8 cellular contexts compared by ENCODE assay signal in the genomic region with DNA sequence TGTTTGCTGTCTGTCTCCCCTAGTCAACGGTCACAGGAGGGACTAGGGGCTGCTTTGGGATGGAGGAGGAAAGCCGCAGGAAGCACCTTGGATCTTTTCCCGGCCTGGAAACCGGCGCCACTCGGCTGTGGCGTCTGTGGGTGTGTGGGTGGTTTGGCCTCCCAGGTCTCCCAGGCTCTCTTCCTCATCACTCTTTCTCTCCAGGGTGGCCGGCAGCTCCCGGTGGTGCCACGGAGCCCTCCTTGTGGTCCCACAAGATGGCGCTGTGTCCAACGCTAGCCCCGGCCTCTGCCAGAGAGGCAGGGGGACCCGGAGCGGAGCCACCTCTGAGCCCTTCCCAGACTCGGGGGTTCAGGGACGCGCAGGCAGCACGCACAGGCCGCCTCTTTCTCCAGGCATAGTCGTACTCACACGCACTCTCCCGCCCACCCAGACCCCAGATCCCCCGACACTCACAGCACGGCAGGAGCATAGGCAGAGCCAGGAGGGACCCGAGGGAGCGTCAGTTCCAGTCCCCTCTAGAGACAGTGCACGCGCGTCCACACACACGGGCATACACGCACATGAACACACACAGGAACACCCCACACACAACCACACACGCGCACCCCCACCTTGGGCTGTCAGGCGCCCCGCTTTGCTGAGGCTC. TPM values are rescaled to one million over a fixed set of nuclear protein-coding genes. Genes with fewer than 3 reads are reported as not detected.
DNase-seq lines count a peak whose midpoint lies in the region; ATAC-seq and TF ChIP-seq lines count a peak whose summit lies in the region.

No MANE protein-coding gene starts in this region.

- POLR2A ChIA-PET in SK-N-SH (lab: Yijun Ruan, JAX), result interaction anchor here (1.4 to 1.5 kb wide), 2 partner anchors 286 to 366 kb away, joined by 3 to 6 read pairs; no protein-coding TSS in a partner anchor

- H3K9me2 ChIP-seq in SK-N-SH, result no peaks in the 10 kb centered on the region

- no peaks in the 10 kb centered on the region for H3K27me3 ChIP-seq in SK-N-SH (ENCODE audit: insufficient read depth)
- H3K27me3 ChIP-seq in trophoblast cell (ENCODE audit: insufficient read depth, low read length), result no peaks in the 10 kb centered on the region
- peaks cover 0 to 6% of the 10 kb centered on the region in 2 donors for H3K27me3 ChIP-seq in tibial artery

- H2AFZ ChIP-seq in SK-N-SH (ENCODE audit: low read depth), result peak overlapping the region; percentile 93
- peak overlapping the region; percentile 26 for H2AFZ ChIP-seq in trophoblast cell (ENCODE audit: insufficient read depth, low read length, poor library complexity)

- TF ChIP-seq EP300 in SK-N-SH (IDR thresholded peaks at IDR 0.05; ENCODE audit: borderline replicate concordance in 1 of 2, low read depth in 1 of 2, low read length in 1 of 2), result no peak

- H3K9ac ChIP-seq in SK-N-SH (peak overlapping the region; percentile 14; the same call in 1 of the 2 replicates), trophoblast cell (ENCODE audit: low read length) (no peak overlapping the region)

- ATAC-seq in HG02571 (IDR thresholded peaks at IDR 0.05; ENCODE audit: unreplicated experiment), result no peak

- no peak overlapping the region for H2AK5ac ChIP-seq in trophoblast cell (ENCODE audit: low read length)

- H4K8ac ChIP-seq in trophoblast cell (ENCODE audit: low read depth, low read length), result peak overlapping the region; percentile 38

- DNase-seq in DMS153 (lab: John Stamatoyannopoulos, UW), result peak; percentile 69
- peak; percentile 42 for DNase-seq in KG1 (lab: John Stamatoyannopoulos, UW)
- DNase-seq in SK-N-SH, result peak; percentile 96
- DNase-seq in activated naive CD4-positive, alpha-beta T cell treated with anti-CD3 and anti-CD28 coated beads, Interleukin-2, amount 50 U/mL, for 16 hours, result peak; percentile 69
- peak; percentile 67 to 93 (median 85) for DNase-seq in head of caudate nucleus
- DNase-seq in trophoblast cell, result peak; percentile 7 to 61
- peak; percentile 66 to 85 for DNase-seq in tibial artery

- H3K4ac ChIP-seq in trophoblast cell (ENCODE audit: low read depth, low read length), result no peak overlapping the region

- CTCF ChIA-PET in SK-N-SH (lab: Yijun Ruan, JAX), result interaction anchor here (0.6 to 6.4 kb wide), 43 partner anchors 11 to 1122 kb away, joined by 3 to 75 read pairs (median 4); partner anchors contain the start of genes CYB5RL and MRPL37

- no peaks in the 10 kb centered on the region for H3K9me3 ChIP-seq in SK-N-SH
- H3K9me3 ChIP-seq in trophoblast cell (ENCODE audit: insufficient read depth, low read depth, low read length), result peaks cover 8% of the 10 kb centered on the region
- no peaks in the 10 kb centered on the region for H3K9me3 ChIP-seq in tibial artery

- TF ChIP-seq CTCF in SK-N-SH (IDR thresholded peaks at IDR 0.05), result peak; percentile 74
- peak; percentile 76 to 79 for TF ChIP-seq CTCF in tibial artery (IDR thresholded peaks at IDR 0.05)

- peak overlapping the region; percentile 41 for H4K91ac ChIP-seq in trophoblast cell (ENCODE audit: low read depth, low read length)

- H3K36me3 ChIP-seq in SK-N-SH (replicated peaks in 1 of 2; ENCODE audit: control insufficient read depth in 1 of 2, insufficient read depth in 2 of 2, low read length in 1 of 2), result no peaks in the 10 kb centered on the region
- H3K36me3 ChIP-seq in trophoblast cell (ENCODE audit: control insufficient read depth in 1 of 2, insufficient read depth in 2 of 2, low read length in 2 of 2), result no peaks in the 10 kb centered on the region
- H3K36me3 ChIP-seq in tibial artery, result no peaks in the 10 kb centered on the region

- H3K4me1 ChIP-seq in SK-N-SH (ENCODE audit: control insufficient read depth in 1 of 2, insufficient read depth in 2 of 2, low read depth in 1 of 2, low read length in 1 of 2) (peaks cover 4 to 5% of the 10 kb centered on the region in 2 experiments; a peak in 2 of 4 replicates), trophoblast cell (ENCODE audit: control insufficient read depth in 1 of 2, insufficient read depth in 2 of 2, low read length in 2 of 2) (peaks cover 0 to 3% of the 10 kb centered on the region in 2 experiments), tibial artery (peaks cover 0 to 13% (median 6%) of the 10 kb centered on the region in 4 donors)

- peak; percentile 85 for TF ChIP-seq RAD21 in SK-N-SH (IDR thresholded peaks at IDR 0.05; ENCODE audit: low read length)

- no peaks in the 10 kb centered on the region for H4K20me1 ChIP-seq in SK-N-SH (ENCODE audit: insufficient read depth)

- H3F3A ChIP-seq in SK-N-SH (replicated peaks; ENCODE audit: insufficient read depth), result peaks cover 8% of the 10 kb centered on the region

- no peak overlapping the region for H3K18ac ChIP-seq in trophoblast cell (ENCODE audit: low read length)

- no peak overlapping the region for H4K12ac ChIP-seq in trophoblast cell (ENCODE audit: low read depth, low read length)

- 19% methylated on average over 25 of the region's 36 CpGs for WGBS in SK-N-SH (ENCODE audit: low lambda C conversion rate)
- no CpG with 5 or more reads among the region's 36 CpGs for WGBS in trophoblast cell (ENCODE audit: extremely low coverage, insufficient coverage, insufficient read length)

- no peak overlapping the region for H2BK5ac ChIP-seq in trophoblast cell (ENCODE audit: low read depth, low read length, poor library complexity)

- H3K27ac ChIP-seq in SK-N-SH (ENCODE audit: low read depth in 2 of 2, low read length in 1 of 2) (peak overlapping the region in 1 of 2 experiments; percentile 40; a peak in 1 of 4 replicates), trophoblast cell (ENCODE audit: low read depth, low read length) (no peak overlapping the region), tibial artery (peak overlapping the region in 1 of 2 donors; percentile 5)

- H2BK120ac ChIP-seq in trophoblast cell (ENCODE audit: insufficient read depth, low read length, poor library complexity), result peak overlapping the region; percentile 15

- H3K23ac ChIP-seq in trophoblast cell (ENCODE audit: low read length), result no peak overlapping the region

- H3K4me2 ChIP-seq in SK-N-SH (peak overlapping the region; percentile 55; the same call in 1 of the 2 replicates), trophoblast cell (ENCODE audit: low read length) (peak overlapping the region; percentile 54)

- H3K4me3 ChIP-seq in SK-N-SH (ENCODE audit: low read depth in 2 of 2, low read length in 1 of 2) (peak overlapping the region in 1 of 2 experiments; percentile 37; a peak in 1 of 4 replicates), trophoblast cell (ENCODE audit: low read depth, low read length) (peak overlapping the region; percentile 15), tibial artery (peak overlapping the region; percentile 10 to 38)

- no peaks in the 10 kb centered on the region for H3K79me1 ChIP-seq in trophoblast cell (ENCODE audit: low read length)

- intact Hi-C loops in head of caudate nucleus (cut with DNase I) (loop anchor here (5.0 kb wide), 1 partner anchor 371 kb away; no protein-coding TSS in a partner anchor), tibial artery (cut with DNase I; ENCODE audit: low total_unique reads) (loop anchor here (2.0 to 10.0 kb wide), 3 partner anchors 113 to 367 kb away; partner anchors contain the start of gene SSBP3)

- no peak overlapping the region for H3K14ac ChIP-seq in trophoblast cell (ENCODE audit: low read length)

- peak overlapping the region; percentile 47 for H2BK12ac ChIP-seq in trophoblast cell (ENCODE audit: low read length)

- H3K79me2 ChIP-seq in SK-N-SH (ENCODE audit: insufficient read depth) (no peaks in the 10 kb centered on the region), trophoblast cell (ENCODE audit: control insufficient read depth, insufficient read depth, low read length, poor library complexity) (no peaks in the 10 kb centered on the region)

TF ChIP-seq in SK-N-SH, 30 proteins besides CTCF, POLR2A, EP300 and RAD21 (continues in another document):
- 0 out of 2 replicates have a peak, but pooled peaks have one; percentile 21 for TF ChIP-seq MXI1 (IDR thresholded peaks at IDR 0.05; ENCODE audit: low read depth, low read length)
- TF ChIP-seq NRF1 (IDR thresholded peaks at IDR 0.05; ENCODE audit: low read depth, low read length), result no peak
- TF ChIP-seq RCOR1 (IDR thresholded peaks at IDR 0.05; ENCODE audit: low read length), result 0 out of 2 replicates have a peak, but pooled peaks have one; percentile 12
- no peak for TF ChIP-seq ELF1 (IDR thresholded peaks at IDR 0.05)
- TF ChIP-seq PBX3 (IDR thresholded peaks at IDR 0.05), result no peak
- TF ChIP-seq RXRA (IDR thresholded peaks at IDR 0.05; ENCODE audit: borderline replicate concordance, low read depth), result no peak
- no peak for TF ChIP-seq TAF1 (IDR thresholded peaks at IDR 0.05; ENCODE audit: borderline replicate concordance, low read depth, low read length)
- no peak for TF ChIP-seq GATA2 (CRISPR knock-in tag; IDR thresholded peaks at IDR 0.05)
- TF ChIP-seq POLR2AphosphoS5 (IDR thresholded peaks at IDR 0.05; ENCODE audit: low read depth, low read length), result no peak
- TF ChIP-seq CHD2 (IDR thresholded peaks at IDR 0.05; ENCODE audit: low read length, partially characterized antibody), result no peak
- TF ChIP-seq MAX (IDR thresholded peaks at IDR 0.05; ENCODE audit: low read depth), result no peak
- TF ChIP-seq, protein P1, sequence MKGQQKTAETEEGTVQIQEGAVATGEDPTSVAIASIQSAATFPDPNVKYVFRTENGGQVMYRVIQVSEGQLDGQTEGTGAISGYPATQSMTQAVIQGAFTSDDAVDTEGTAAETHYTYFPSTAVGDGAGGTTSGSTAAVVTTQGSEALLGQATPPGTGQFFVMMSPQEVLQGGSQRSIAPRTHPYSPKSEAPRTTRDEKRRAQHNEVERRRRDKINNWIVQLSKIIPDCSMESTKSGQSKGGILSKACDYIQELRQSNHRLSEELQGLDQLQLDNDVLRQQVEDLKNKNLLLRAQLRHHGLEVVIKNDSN (IDR thresholded peaks at IDR 0.05; ENCODE audit: borderline replicate concordance, low read depth), result no peak
- peak; percentile 86 for TF ChIP-seq SMC3 (IDR thresholded peaks at IDR 0.05; ENCODE audit: low read depth, low read length)
- TF ChIP-seq NFIC (IDR thresholded peaks at IDR 0.05; ENCODE audit: borderline replicate concordance), result no peak

RNA-seq across cellular contexts. Expression of gene CDCP2, which starts 31.2 kb away (rescaled TPM):
- not detected in 2 replicates for polyA plus RNA-seq in SK-N-SH (2012; rRNA removed)
- not detected in 2 replicates for polyA plus RNA-seq in SK-N-SH (2012; cell fraction: cytosol; rRNA removed)
- polyA plus RNA-seq in SK-N-SH (2012; cell fraction: nucleus; rRNA removed), result not detected in 2 replicates
- not detected in 2 replicates for polyA plus RNA-seq in trophoblast cell (2013)

Comparison
In these comparisons a context has a peak if more than half of its experiments do, and no peak if none do; other contexts are left out.
1. DNase-seq: peak in every context shown above with its lines; median percentile 96 in SK-N-SH; 85 in head of caudate nucleus; 76 in tibial artery; 69 in DMS153; 69 in activated naive CD4-positive, alpha-beta T cell treated with anti-CD3 and anti-CD28 coated beads, Interleukin-2, amount 50 U/mL, for 16 hours; 42 in KG1; 34 in trophoblast cell.